8 cellular contexts compared by ENCODE assay signal in genomic region chr3:71066849-71067261, GRCh38.
DNase-seq lines count a peak whose midpoint lies in the region; ATAC-seq, FAIRE-seq and TF ChIP-seq lines count a peak whose summit lies in the region.

No MANE protein-coding gene starts in this region.

- no peaks in the 10 kb centered on the region for H3K36me3 Mint-ChIP-seq in chondrocyte (ENCODE audit: low read depth)
- no peaks in the 10 kb centered on the region for H3K36me3 Mint-ChIP-seq in natural killer cell treated with Interleukin-12 subunit alpha and Interleukin-12 subunit beta and Interleukin-15 and Interleukin-18, amount 100 ng/mL, for 72 hours

- H3K9me3 Mint-ChIP-seq in chondrocyte (ENCODE audit: low read depth): no peaks in the 10 kb centered on the region
- H3K9me3 Mint-ChIP-seq in natural killer cell treated with Interleukin-12 subunit alpha and Interleukin-12 subunit beta and Interleukin-15 and Interleukin-18, amount 100 ng/mL, for 72 hours: no peaks in the 10 kb centered on the region

- no peak for FAIRE-seq in H54 (lab: Jason Lieb, UNC)

- ATAC-seq in SK-N-SH treated with all-trans-retinoic acid at 6 μM for 48 hours (0 out of 3 replicates have a peak, but pooled peaks have one; percentile 7), GM18502 (IDR thresholded peaks at IDR 0.05; ENCODE audit: poor library complexity, unreplicated experiment) (no peak), HG03439 (IDR thresholded peaks at IDR 0.05; ENCODE audit: unreplicated experiment) (no peak), GM18909 (IDR thresholded peaks at IDR 0.05; ENCODE audit: poor library complexity, unreplicated experiment) (no peak), GM19324 (IDR thresholded peaks at IDR 0.05; ENCODE audit: low FRiP score, unreplicated experiment) (no peak)
- ATAC-seq in natural killer cell treated with Interleukin-12 subunit alpha and Interleukin-12 subunit beta and Interleukin-15 and Interleukin-18, amount 100 ng/mL, for 72 hours: peak; percentile 48 to 52

- no peak for TF ChIP-seq CTCF in chondrocyte (IDR thresholded peaks at IDR 0.05)

- H3K27ac Mint-ChIP-seq in chondrocyte (ENCODE audit: unreplicated experiment): peak overlapping the region; percentile 97
- H3K27ac Mint-ChIP-seq in natural killer cell treated with Interleukin-12 subunit alpha and Interleukin-12 subunit beta and Interleukin-15 and Interleukin-18, amount 100 ng/mL, for 72 hours: no peak overlapping the region

- H3K4me3 Mint-ChIP-seq in chondrocyte (ENCODE audit: unreplicated experiment): peak overlapping the region; percentile 7
- no peak overlapping the region for H3K4me3 Mint-ChIP-seq in natural killer cell treated with Interleukin-12 subunit alpha and Interleukin-12 subunit beta and Interleukin-15 and Interleukin-18, amount 100 ng/mL, for 72 hours

- TF ChIP-seq POLR2A in H54 (IDR thresholded peaks at IDR 0.05; ENCODE audit: low read depth, low read length): no peak

- peaks cover 59% of the 10 kb centered on the region for H3K4me1 Mint-ChIP-seq in chondrocyte (ENCODE audit: low read depth)
- peaks cover 54 to 55% of the 10 kb centered on the region in 2 donors for H3K4me1 Mint-ChIP-seq in natural killer cell treated with Interleukin-12 subunit alpha and Interleukin-12 subunit beta and Interleukin-15 and Interleukin-18, amount 100 ng/mL, for 72 hours (ENCODE audit: low read depth in 2 of 2)

- DNase-seq in H54 (ENCODE audit: insufficient read length, low spot score) (peak; percentile 15), chondrocyte (ENCODE audit: low spot score) (no peak)
- peak; percentile 70 for DNase-seq in natural killer cell treated with Interleukin-12 subunit alpha and Interleukin-12 subunit beta and Interleukin-15 and Interleukin-18, amount 100 ng/mL, for 72 hours (ENCODE audit: low spot score)

- no peaks in the 10 kb centered on the region for H3K27me3 Mint-ChIP-seq in chondrocyte (ENCODE audit: low read depth)
- H3K27me3 Mint-ChIP-seq in natural killer cell treated with Interleukin-12 subunit alpha and Interleukin-12 subunit beta and Interleukin-15 and Interleukin-18, amount 100 ng/mL, for 72 hours: no peaks in the 10 kb centered on the region

TF ChIP-seq in SK-N-SH treated with all-trans-retinoic acid at 6 μM for 48 hours, 23 proteins besides CTCF, POLR2A, EP300 and RAD21:
- TF ChIP-seq TCF4 (CRISPR knock-in tag; IDR thresholded peaks at IDR 0.05; ENCODE audit: borderline replicate concordance): no peak
- no peak for TF ChIP-seq ZFP3 (CRISPR knock-in tag; IDR thresholded peaks at IDR 0.05)
- TF ChIP-seq ISL1 (CRISPR knock-in tag; IDR thresholded peaks at IDR 0.05): peak; percentile 46; the same call in 1 of the 2 replicates

Comparison
In these comparisons a context has a peak if more than half of its experiments do, and no peak if none do; other contexts are left out.
1. ATAC-seq: peak in SK-N-SH treated with all-trans-retinoic acid at 6 μM for 48 hours (single experiment) and natural killer cell treated with Interleukin-12 subunit alpha and Interleukin-12 subunit beta and Interleukin-15 and Interleukin-18, amount 100 ng/mL, for 72 hours (2 of 2); none in GM18502 (single experiment), HG03439 (single experiment), GM18909 (single experiment) and GM19324 (single experiment).